4 cellular contexts compared by ENCODE assay signal in the genomic region with DNA sequence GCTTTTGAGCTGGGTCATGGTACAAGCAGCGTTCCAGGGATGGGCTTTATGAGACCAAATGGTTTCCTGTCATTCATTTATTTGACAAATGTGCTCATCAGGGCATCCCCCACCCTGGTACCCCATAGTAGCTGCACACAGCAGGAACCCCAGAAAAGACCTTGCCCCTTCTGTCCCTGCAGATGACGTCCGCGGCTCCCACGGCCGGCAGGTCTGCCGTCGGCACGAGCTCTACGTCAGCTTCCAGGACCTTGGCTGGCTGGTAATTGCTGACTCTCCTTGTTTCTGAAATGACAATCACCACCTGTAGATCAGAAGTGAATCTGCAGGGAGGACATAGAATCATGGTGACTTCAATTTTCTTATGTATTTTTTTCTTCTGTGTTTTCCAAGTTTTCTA. TPM values are rescaled to one million over a fixed set of nuclear protein-coding genes. Genes with fewer than 3 reads are reported as not detected.
"Had no signal": no experiment of that assay in that cellular context is flagged by ENCODE, and none has a peak within 500 bp of the region (broad histone marks: within the 10 kb centered on the region; RNA-seq: fewer than 3 reads in every experiment).

No MANE protein-coding gene starts in this region.

RNA-seq across cellular contexts. Expression of gene BMP8A, which starts 30.8 kb away (rescaled TPM):
- total RNA-seq: naive thymus-derived CD8-positive, alpha-beta T cell; stomach; subcutaneous adipose tissue; thoracic aorta had no signal
- polyA plus RNA-seq: naive thymus-derived CD8-positive, alpha-beta T cell; stomach had no signal
